Comparison of ENCODE assay signal across 23 cellular contexts in the genomic region with DNA sequence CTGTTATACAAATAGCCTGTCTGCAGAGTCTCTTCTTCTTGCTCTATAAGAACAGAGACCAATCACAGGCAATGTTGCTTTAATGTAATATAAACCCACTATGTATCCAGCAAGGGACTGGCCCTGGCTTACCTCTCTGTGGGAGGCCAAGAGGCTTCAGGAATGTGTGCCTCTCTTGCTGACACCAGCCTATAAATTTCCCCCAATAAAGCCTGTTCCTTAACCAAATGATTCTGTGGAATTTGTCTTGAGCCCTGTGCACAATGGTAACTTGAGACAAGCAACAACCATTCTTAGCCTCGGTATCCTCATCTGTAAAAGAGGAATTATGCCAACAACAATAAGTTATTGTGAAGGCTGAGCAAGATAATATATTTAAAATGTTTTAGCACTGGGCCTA.
DNase-seq lines count a peak whose midpoint lies in the region; FAIRE-seq and TF ChIP-seq lines count a peak whose summit lies in the region.
"Had no signal": no experiment of that assay in that cellular context is flagged by ENCODE, and none has a peak within 500 bp of the region (broad histone marks: within the 10 kb centered on the region; RNA-seq: fewer than 3 reads in every experiment).

No MANE protein-coding gene starts in this region.

- peak overlapping the region; percentile 75 for H3K27ac ChIP-seq in mesenchymal stem cell (ENCODE audit: low read length, poor library complexity, severe bottlenecking)
- H3K27ac ChIP-seq: left ventricle myocardium inferior, spleen, testis, vagina had no signal

- no peak for FAIRE-seq in GM19239 (lab: Jason Lieb, UNC)
- no peak for FAIRE-seq in D721Med (lab: Jason Lieb, UNC)
- FAIRE-seq: bronchial epithelial cell, endometrium, G401.6, RCC 7860 had no signal

- H3K4me1 ChIP-seq in mesenchymal stem cell (ENCODE audit: control insufficient read depth, insufficient read depth, low read depth, low read length) = peaks cover 15% of the 10 kb centered on the region
- H3K4me1 ChIP-seq: left ventricle myocardium inferior, spleen, testis, vagina had no signal

- H3K4ac ChIP-seq in mesenchymal stem cell (ENCODE audit: low read depth in 1 of 2, low read length in 2 of 2) = no peak overlapping the region

- WGBS in mesenchymal stem cell = no CpG with 5 or more reads among the region's 1 CpG

- peak; percentile 48 for DNase-seq in Daoy (ENCODE audit: low read depth)
- peak; percentile 52 for DNase-seq in astrocyte of the hippocampus (ENCODE audit: low read depth, low spot score)
- DNase-seq in mesenchymal stem cell = no peak
- no peak for DNase-seq in GM10266 (ENCODE audit: extremely low spot score)
- DNase-seq in GM19239 (ENCODE audit: insufficient read length, low spot score) = no peak
- DNase-seq in D721Med (ENCODE audit: insufficient read length, low spot score) = no peak
- DNase-seq in NCI-H2081 treated with DMSO at 0.1 percent for 48 hours (lab: John Stamatoyannopoulos, UW) = no peak
- DNase-seq: activated CD4-positive, alpha-beta T cell treated with anti-CD3 and anti-CD28 coated beads, Interleukin-2, amount 50 U/mL, for 48 hours; activated CD8-positive, alpha-beta memory T cell treated with anti-CD3 and anti-CD28 coated beads, Interleukin-2, amount 50 U/mL, for 48 hours; head of caudate nucleus; left ventricle myocardium inferior; NCI-H524 treated with DMSO at 0.1 percent for 48 hours; spleen; stimulated activated CD4-positive, alpha-beta T cell treated with anti-CD3 and anti-CD28 coated beads, Interleukin-4, amount 100 ng/mL, for 1 hour; stimulated activated naive CD4-positive, alpha-beta T cell; testis had no signal

- H4K91ac ChIP-seq in mesenchymal stem cell (ENCODE audit: low read length) = no peak overlapping the region

- H2BK120ac ChIP-seq in mesenchymal stem cell (ENCODE audit: low read depth, low read length) = no peak overlapping the region

- H2AK5ac ChIP-seq in mesenchymal stem cell (ENCODE audit: low read length, severe bottlenecking) = no peak overlapping the region

- H2BK15ac ChIP-seq in mesenchymal stem cell (ENCODE audit: low read depth, poor library complexity, severe bottlenecking) = no peak overlapping the region

- no peak overlapping the region for H2AFZ ChIP-seq in mesenchymal stem cell (ENCODE audit: low read depth, low read length)

- H3K27me3 ChIP-seq in mesenchymal stem cell (ENCODE audit: control insufficient read depth in 1 of 2, insufficient read depth in 1 of 2, low read length in 2 of 2) = no peaks in the 10 kb centered on the region
- H3K27me3 ChIP-seq: spleen, testis, vagina had no signal

- no peak overlapping the region for H2BK12ac ChIP-seq in mesenchymal stem cell (ENCODE audit: low read length in 2 of 2)

- TF ChIP-seq RAD21 in Ishikawa (IDR thresholded peaks at IDR 0.05; ENCODE audit: low read depth) = peak; percentile 0; the same call in 1 of the 2 replicates

- no peaks in the 10 kb centered on the region for H3K36me3 ChIP-seq in mesenchymal stem cell (ENCODE audit: control insufficient read depth in 1 of 2, insufficient read depth in 2 of 2, low read depth in 1 of 2, low read length in 2 of 2)
- H3K36me3 ChIP-seq: left ventricle myocardium inferior, spleen, vagina had no signal

- no peak overlapping the region for H4K8ac ChIP-seq in mesenchymal stem cell (ENCODE audit: low read length)

- TF ChIP-seq CTCF in GM10266 (IDR thresholded peaks at IDR 0.05; ENCODE audit: control insufficient read depth, insufficient read depth, low read depth, missing control alignments) (no peak), D721Med (IDR thresholded peaks at IDR 0.05; ENCODE audit: insufficient read depth, missing control alignments) (no peak)

- H3K4me3 ChIP-seq in mesenchymal stem cell (ENCODE audit: insufficient read depth in 1 of 2, low read depth in 1 of 2, low read length in 2 of 2) = no peak overlapping the region
- H3K4me3 ChIP-seq: left ventricle myocardium inferior, SK-N-MC, spleen, testis, vagina had no signal

- H3K9me3 ChIP-seq in mesenchymal stem cell (ENCODE audit: control insufficient read depth, low read length) = no peaks in the 10 kb centered on the region
- H3K9me3 ChIP-seq: testis, vagina had no signal

- H3K18ac ChIP-seq in mesenchymal stem cell (ENCODE audit: low read depth in 1 of 2, low read length in 2 of 2) = no peak overlapping the region

- H2BK5ac ChIP-seq in mesenchymal stem cell (ENCODE audit: low read depth, low read length, poor library complexity, severe bottlenecking) = no peak overlapping the region

- TF ChIP-seq EP300 in Ishikawa (IDR thresholded peaks at IDR 0.05; ENCODE audit: borderline replicate concordance) = peak; percentile 86

- H3K23ac ChIP-seq in mesenchymal stem cell (ENCODE audit: low read length in 2 of 2) = no peak overlapping the region

- no peak overlapping the region for H3K14ac ChIP-seq in mesenchymal stem cell (ENCODE audit: low read length in 2 of 2)

- H3K4me2 ChIP-seq in mesenchymal stem cell (ENCODE audit: low read length, poor library complexity, severe bottlenecking) = no peak overlapping the region

- no peaks in the 10 kb centered on the region for H3K79me1 ChIP-seq in mesenchymal stem cell (replicated peaks; ENCODE audit: low read length, poor library complexity, severe bottlenecking)

- H3K9ac ChIP-seq in mesenchymal stem cell (ENCODE audit: low read length) = no peak overlapping the region

TF ChIP-seq in Ishikawa, 13 proteins besides CTCF, POLR2A, EP300 and RAD21:
- TF ChIP-seq NFIC (IDR thresholded peaks at IDR 0.05) = peak; percentile 84
- peak; percentile 55 for TF ChIP-seq MAX (IDR thresholded peaks at IDR 0.05)
- no peak; the same call in 1 of the 2 replicates for TF ChIP-seq CEBPB (IDR thresholded peaks at IDR 0.05)
- TF ChIP-seq EGR1 (IDR thresholded peaks at IDR 0.05) = no peak
- no peak for TF ChIP-seq ZBTB7A (IDR thresholded peaks at IDR 0.05; ENCODE audit: low read depth)
- peak; percentile 92 for TF ChIP-seq TEAD4 (IDR thresholded peaks at IDR 0.05)
- TF ChIP-seq TCF12 (IDR thresholded peaks at IDR 0.05; ENCODE audit: low read depth) = peak; percentile 89
- no peak for TF ChIP-seq CREB1 (IDR thresholded peaks at IDR 0.05; ENCODE audit: low read depth)
- TF ChIP-seq YY1 (IDR thresholded peaks at IDR 0.05; ENCODE audit: low read depth) = 0 out of 2 replicates have a peak, but pooled peaks have one; percentile 44
- TF ChIP-seq USF1 (IDR thresholded peaks at IDR 0.05) = peak; percentile 30; the same call in 1 of the 2 replicates
- peak; percentile 66; the same call in 1 of the 2 replicates for TF ChIP-seq FOXM1 (IDR thresholded peaks at IDR 0.05; ENCODE audit: borderline replicate concordance, low read depth)

Comparison
In these comparisons a context has a peak if more than half of its experiments do, and no peak if none do; other contexts are left out.
1. DNase-seq: peak in Daoy (single experiment) and astrocyte of the hippocampus (single experiment); none in mesenchymal stem cell (single experiment), GM10266 (single experiment), GM19239 (single experiment), D721Med (single experiment) and NCI-H2081 treated with DMSO at 0.1 percent for 48 hours (single experiment).